ENCODE assay signal across 27 cellular contexts in the genomic region with DNA sequence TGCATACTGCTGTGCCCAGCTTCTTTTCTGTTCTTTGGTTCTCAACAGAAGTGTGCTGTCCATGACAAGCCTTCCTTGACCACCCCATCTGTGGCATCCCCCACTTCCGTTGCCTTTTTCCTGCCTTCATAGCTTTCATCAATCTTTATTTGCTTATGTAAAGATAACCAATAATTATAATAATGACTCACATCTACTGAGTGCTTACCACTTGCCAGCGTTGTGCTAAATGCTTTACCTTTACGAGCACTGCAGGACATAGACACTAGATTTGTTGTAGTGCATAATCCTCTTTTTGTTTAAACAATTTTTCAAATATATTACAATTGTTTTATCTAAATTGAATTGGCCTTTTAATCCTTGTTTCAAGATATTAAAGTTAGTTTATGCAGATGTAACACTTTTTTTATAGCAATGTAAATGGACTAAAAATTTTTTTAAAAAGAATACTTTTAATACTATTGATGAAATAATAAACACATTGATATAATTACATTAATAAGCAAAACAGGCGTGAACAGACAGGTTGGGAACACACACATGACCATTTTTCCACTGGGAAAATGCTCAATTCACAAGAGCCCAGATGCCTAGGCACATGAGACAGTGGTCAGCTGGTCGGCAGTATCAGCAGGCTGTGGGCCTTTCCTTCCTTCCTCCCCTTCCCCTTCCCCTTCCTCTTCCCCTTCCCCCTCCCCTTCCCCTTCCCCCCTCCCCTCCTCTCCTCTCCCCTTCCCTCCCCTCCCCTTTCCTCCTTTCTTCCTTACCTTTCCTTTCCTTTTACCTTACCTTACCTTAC. TPM values are rescaled to one million over a fixed set of nuclear protein-coding genes. Genes with fewer than 3 reads are reported as not detected.
DNase-seq lines count a peak whose midpoint lies in the region; ATAC-seq, FAIRE-seq and TF ChIP-seq lines count a peak whose summit lies in the region.
"Had no signal": no experiment of that assay in that cellular context is flagged by ENCODE, and none has a peak within 500 bp of the region (broad histone marks: within the 10 kb centered on the region; RNA-seq: fewer than 3 reads in every experiment).

No MANE protein-coding gene starts in this region.

- H3K4me1 ChIP-seq in Caco-2 (peaks cover 48% of the 10 kb centered on the region), GM23338 (ENCODE audit: insufficient read depth) (no peaks in the 10 kb centered on the region), small intestine (ENCODE audit: control insufficient read depth in 2 of 2, insufficient read depth in 1 of 2, low read depth in 1 of 2, low read length in 1 of 2) (peaks cover 0 to 6% of the 10 kb centered on the region in 2 donors), ascending aorta (no peaks in the 10 kb centered on the region)
- H3K4me1 ChIP-seq: SJSA1 had no signal

- H3K4me1 Mint-ChIP-seq in Caco-2 (ENCODE audit: low read depth, unreplicated experiment) = peaks cover 43% of the 10 kb centered on the region
- H3K4me1 Mint-ChIP-seq in GM23338 = peaks cover 7% of the 10 kb centered on the region; the same call in 1 of the 3 replicates
- H3K4me1 Mint-ChIP-seq in memory B cell = peaks cover 33% of the 10 kb centered on the region

- H3K27ac Mint-ChIP-seq in Caco-2 (ENCODE audit: unreplicated experiment) (peak overlapping the region; percentile 63), GM23338 (peak overlapping the region; percentile 11; the same call in 1 of the 2 replicates), memory B cell (peak overlapping the region; percentile 87)
- H3K27ac Mint-ChIP-seq: B cell; CD8-positive, alpha-beta memory T cell had no signal

- no peak overlapping the region for H2AFZ ChIP-seq in GM23338

- no peak for TF ChIP-seq CTCF in Caco-2 (IDR thresholded peaks at IDR 0.05; ENCODE audit: insufficient read depth in 1 of 2, low read depth in 1 of 2, low read length in 1 of 2, severe bottlenecking in 1 of 2, unreplicated experiment in 1 of 2)
- TF ChIP-seq CTCF in GM23338 (conservative IDR thresholded peaks at IDR 0.05; ENCODE audit: low read depth in 2 of 2) = no peak
- TF ChIP-seq CTCF in ascending aorta (IDR thresholded peaks at IDR 0.05) = no peak

- 41 to 61% (median 49%) methylated on average over 5 of the region's 5 CpGs for WGBS in small intestine, 3 donors

- CTCF ChIA-PET in Caco-2 (lab: Charles Lee) = interaction anchor here (0.6 kb wide), 1 partner anchor 96 kb away, joined by 3 read pairs; no protein-coding TSS in a partner anchor

- no peaks in the 10 kb centered on the region for H3K9me2 ChIP-seq in GM23338 (ENCODE audit: insufficient read depth)

- no peaks in the 10 kb centered on the region for H3K9me3 ChIP-seq in Caco-2
- H3K9me3 ChIP-seq in small intestine (ENCODE audit: control insufficient read depth, low read depth) = no peaks in the 10 kb centered on the region
- H3K9me3 ChIP-seq in ascending aorta = no peaks in the 10 kb centered on the region
- H3K9me3 ChIP-seq: SJSA1 had no signal

- ATAC-seq in GM23338 = no peak
- no peak for ATAC-seq in memory B cell (ENCODE audit: low read depth)
- no peak for ATAC-seq in HG03097 (IDR thresholded peaks at IDR 0.05; ENCODE audit: low FRiP score, unreplicated experiment)

- no peaks in the 10 kb centered on the region for H3K79me2 ChIP-seq in GM23338 (replicated peaks; ENCODE audit: insufficient read depth)

- intact Hi-C loops in Caco-2 (cut with micrococcal nuclease; ENCODE audit: unreplicated experiment) = no loop called here
- intact Hi-C loops in ascending aorta (cut with DNase I) = no loop called here

- no peak overlapping the region for H3K4me2 ChIP-seq in GM23338

- H3K4me3 ChIP-seq in Caco-2 (ENCODE audit: low read depth, low read length) (no peak overlapping the region), GM23338 (no peak overlapping the region), small intestine (ENCODE audit: low read depth in 1 of 2, low read length in 2 of 2) (no peak overlapping the region), ascending aorta (no peak overlapping the region)
- H3K4me3 ChIP-seq: SJSA1 had no signal

- H3K27me3 ChIP-seq in Caco-2 (replicated peaks; ENCODE audit: control insufficient read depth, insufficient read depth, low read length) (no peaks in the 10 kb centered on the region), GM23338 (ENCODE audit: insufficient read depth) (no peaks in the 10 kb centered on the region), small intestine (ENCODE audit: control insufficient read depth in 2 of 2, insufficient read depth in 2 of 2, low read length in 2 of 2) (no peaks in the 10 kb centered on the region), ascending aorta (no peaks in the 10 kb centered on the region)
- H3K27me3 ChIP-seq: SJSA1 had no signal

- no peak for DNase-seq in Caco-2
- DNase-seq in GM23338 (ENCODE audit: low spot score) = no peak
- DNase-seq in memory B cell (ENCODE audit: low spot score in 2 of 2) = no peak
- DNase-seq in small intestine = peak; percentile 60
- DNase-seq in GOT3 (lab: John Stamatoyannopoulos, UW) = no peak
- DNase-seq in activated CD4-positive, alpha-beta T cell treated with anti-CD3 and anti-CD28 coated beads, Interleukin-2, amount 50 U/mL, for 48 hours = no peak
- no peak for DNase-seq in ascending aorta (ENCODE audit: low spot score in 2 of 2)
- DNase-seq: Calu3; CD8-positive, alpha-beta memory T cell; DMS153; DND-41; KBM-7; NCI-H1105 treated with DMSO at 0.1 percent for 48 hours; NCI-H1694; NCI-H2029 treated with DMSO at 0.1 percent for 48 hours; NCI-H2227 treated with DMSO at 0.1 percent for 48 hours; NCI-H526 treated with DMSO at 0.1 percent for 48 hours; NK-92 treated with Interleukin-12 subunit alpha and Interleukin-12 subunit beta, amount 100 ng/mL, for 24 hours; Right ventricle myocardium superior; RPMI8226 had no signal

- no peaks in the 10 kb centered on the region for H4K20me1 ChIP-seq in GM23338 (replicated peaks; ENCODE audit: insufficient read depth)

- H3K4me3 Mint-ChIP-seq in Caco-2 (ENCODE audit: unreplicated experiment) (no peak overlapping the region), GM23338 (no peak overlapping the region), memory B cell (no peak overlapping the region)
- H3K4me3 Mint-ChIP-seq: B cell; CD8-positive, alpha-beta memory T cell had no signal

- BruUV-seq in Caco-2 (replicated peaks; lab: Mats Ljungman, UMichigan) = no TSS peak

- H3K9me3 Mint-ChIP-seq in Caco-2 (ENCODE audit: unreplicated experiment) = no peaks in the 10 kb centered on the region
- no peaks in the 10 kb centered on the region for H3K9me3 Mint-ChIP-seq in GM23338
- no peaks in the 10 kb centered on the region for H3K9me3 Mint-ChIP-seq in memory B cell
- H3K9me3 Mint-ChIP-seq: CD8-positive, alpha-beta memory T cell had no signal

- H3K27me3 Mint-ChIP-seq in Caco-2 (ENCODE audit: insufficient read depth, unreplicated experiment) = no peaks in the 10 kb centered on the region
- H3K27me3 Mint-ChIP-seq in GM23338 (ENCODE audit: insufficient read depth, low read depth, poor library complexity) = peaks cover 3% of the 10 kb centered on the region
- H3K27me3 Mint-ChIP-seq in memory B cell = no peaks in the 10 kb centered on the region
- H3K27me3 Mint-ChIP-seq: B cell; CD8-positive, alpha-beta memory T cell had no signal

- FAIRE-seq in small intestine (lab: Jason Lieb, UNC) = no peak
- FAIRE-seq: GM12892, H54, HTR-8/SVneo had no signal

- H3K36me3 Mint-ChIP-seq in Caco-2 (ENCODE audit: insufficient read depth, unreplicated experiment) (peaks cover 10% of the 10 kb centered on the region), GM23338 (ENCODE audit: low read depth) (no peaks in the 10 kb centered on the region), memory B cell (peaks cover 24% of the 10 kb centered on the region)

- H3K27ac ChIP-seq in GM23338 (ENCODE audit: low read depth) (no peak overlapping the region), small intestine (ENCODE audit: low read depth in 1 of 2, low read length in 1 of 2) (peak overlapping the region in 1 of 2 donors; percentile 92), ascending aorta (no peak overlapping the region)
- H3K27ac ChIP-seq: C4-2B, SJSA1 had no signal

- no peaks in the 10 kb centered on the region for H3F3A ChIP-seq in GM23338 (replicated peaks; ENCODE audit: low read depth)

- POLR2A ChIA-PET in Caco-2 (lab: Charles Lee) = no interaction called here

- H3K36me3 ChIP-seq in Caco-2 (ENCODE audit: control insufficient read depth, insufficient read depth, low read length) (no peaks in the 10 kb centered on the region), GM23338 (ENCODE audit: insufficient read depth) (no peaks in the 10 kb centered on the region), small intestine (ENCODE audit: control insufficient read depth in 2 of 2, insufficient read depth in 2 of 2, low read length in 2 of 2) (no peaks in the 10 kb centered on the region), ascending aorta (peaks cover 0 to 7% of the 10 kb centered on the region in 2 donors)

TF ChIP-seq in GM23338, 12 proteins besides CTCF, POLR2A, EP300 and RAD21 (continues in another document):
- TF ChIP-seq, protein P1, sequence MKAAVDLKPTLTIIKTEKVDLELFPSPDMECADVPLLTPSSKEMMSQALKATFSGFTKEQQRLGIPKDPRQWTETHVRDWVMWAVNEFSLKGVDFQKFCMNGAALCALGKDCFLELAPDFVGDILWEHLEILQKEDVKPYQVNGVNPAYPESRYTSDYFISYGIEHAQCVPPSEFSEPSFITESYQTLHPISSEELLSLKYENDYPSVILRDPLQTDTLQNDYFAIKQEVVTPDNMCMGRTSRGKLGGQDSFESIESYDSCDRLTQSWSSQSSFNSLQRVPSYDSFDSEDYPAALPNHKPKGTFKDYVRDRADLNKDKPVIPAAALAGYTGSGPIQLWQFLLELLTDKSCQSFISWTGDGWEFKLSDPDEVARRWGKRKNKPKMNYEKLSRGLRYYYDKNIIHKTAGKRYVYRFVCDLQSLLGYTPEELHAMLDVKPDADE (IDR thresholded peaks at IDR 0.05) = no peak
- no peak for TF ChIP-seq EZH2 (IDR thresholded peaks at IDR 0.05; ENCODE audit: low read depth, unreplicated experiment)
- no peak for TF ChIP-seq NANOG (IDR thresholded peaks at IDR 0.05; ENCODE audit: borderline replicate concordance)
- TF ChIP-seq STAT1 (IDR thresholded peaks at IDR 0.05; ENCODE audit: unreplicated experiment) = no peak
- TF ChIP-seq EZH2phosphoT487 (IDR thresholded peaks at IDR 0.05; ENCODE audit: unreplicated experiment) = no peak

RNA-seq across cellular contexts. Expression of gene TRAK1, which starts 42.5 kb away (rescaled TPM):
- total RNA-seq in Caco-2 (2022) (33.3 TPM in 2 replicates), ascending aorta (37.5 TPM)
- total RNA-seq in GM23338 (2014; rRNA removed; shearing (Covaris generic)) = 47.4 and 50.1 TPM in 2 replicates
- polyA plus RNA-seq in GM23338 (2016; fragmentation: Nextera tagmentation; extraction: Ambion mirVana) (12.2 and 13.4 TPM in 2 replicates), small intestine (10 to 100 TPM; 20.9 to 74.7 (median 36.5) TPM)

Comparison
In these comparisons a context has a peak if more than half of its experiments do, and no peak if none do; other contexts are left out.
1. H3K27ac Mint-ChIP-seq: peak in every context shown above with its lines; median percentile 87 in memory B cell; 63 in Caco-2; 11 in GM23338.